35 cellular contexts compared by ENCODE assay signal in genomic region chr5:64949331-64949730, GRCh38.
"Had no signal": no experiment of that assay in that cellular context is flagged by ENCODE, and none has a peak within 500 bp of the region (broad histone marks: within the 10 kb centered on the region; RNA-seq: fewer than 3 reads in every experiment).

No MANE protein-coding gene starts in this region.

- ATAC-seq: activated CD8-positive, alpha-beta memory T cell treated with anti-CD3 and anti-CD28 coated beads, Interleukin-2, amount 10 ng/mL, durations not matched to agents 7 days and 5 days; activated T-helper 17 cell treated with anti-CD3 and anti-CD28 coated beads, Interleukin-2, amount 50 U/mL, for 72 hours; PC-3; Right ventricle myocardium inferior had no signal

- H3K9ac ChIP-seq: KMS-11 had no signal

- H3K4me1 ChIP-seq: ascending aorta, Peyer's patch had no signal

- DNase-seq: activated CD4-positive, alpha-beta memory T cell treated with anti-CD3 and anti-CD28 coated beads, Interleukin-2, amount 10 ng/mL, durations not matched to agents 7 days and 5 days; activated CD4-positive, alpha-beta T cell treated with anti-CD3 and anti-CD28 coated beads for 1 hour; activated CD4-positive, alpha-beta T cell treated with anti-CD3 and anti-CD28 coated beads for 48 hours; activated CD4-positive, CD25-positive, alpha-beta regulatory T cell; activated CD8-positive, alpha-beta memory T cell treated with anti-CD3 and anti-CD28 coated beads for 24 hours; activated CD8-positive, alpha-beta memory T cell treated with anti-CD3 and anti-CD28 coated beads, Interleukin-2, amount 10 ng/mL, durations not matched to agents 7 days and 5 days; activated CD8-positive, alpha-beta memory T cell treated with anti-CD3 and anti-CD28 coated beads, Interleukin-2, amount 50 U/mL, for 48 hours; activated effector memory CD4-positive, alpha-beta T cell treated with anti-CD3 and anti-CD28 coated beads, Interleukin-2, amount 50 U/mL, for 16 hours; activated naive CD4-positive, alpha-beta T cell; activated naive CD4-positive, alpha-beta T cell treated with anti-CD3 and anti-CD28 coated beads, Interleukin-2, amount 50 U/mL, for 16 hours; activated naive CD8-positive, alpha-beta T cell treated with anti-CD3 and anti-CD28 coated beads for 36 hours; activated T-cell treated with anti-CD3 and anti-CD28 coated beads, Interleukin-2, amount 50 U/mL, for 48 hours; amygdala; NCI-H1092 treated with DMSO at 0.1 percent for 48 hours; NCI-H1417; NCI-H146; NCI-H187; NCI-H2029 treated with DMSO at 0.1 percent for 48 hours; NCI-H226; NCI-H446 treated with DMSO at 0.1 percent for 48 hours; NCI-H524; NCI-H69; NK-92 treated with Interleukin-12 subunit alpha and Interleukin-12 subunit beta, amount 100 ng/mL, for 24 hours; PC-3; Peyer's patch; RPMI8226; SIG-M5; SW 1271; T1000; WERI-Rb-1 had no signal

- H3K27me3 ChIP-seq: ascending aorta, cardiac muscle cell, Peyer's patch had no signal

- H3K27ac ChIP-seq: ascending aorta, cardiac muscle cell, KMS-11, Peyer's patch, WERI-Rb-1 had no signal

- H3K4me2 ChIP-seq: KMS-11 had no signal

- H3K9me3 ChIP-seq: ascending aorta, Peyer's patch had no signal

- H3K36me3 ChIP-seq: ascending aorta, cardiac muscle cell, Peyer's patch, WERI-Rb-1 had no signal

- H3K4me3 ChIP-seq: ascending aorta, cardiac muscle cell, Peyer's patch had no signal
